Comparison of ENCODE assay signal across 3 cellular contexts in genomic region chr2:150733219-150733618, GRCh38.
TF ChIP-seq lines count a peak whose summit lies in the region.

No MANE protein-coding gene starts in this region.

TF ChIP-seq in liver, 16 proteins besides CTCF, POLR2A, EP300 and RAD21 (continued from another document):
- TF ChIP-seq REST (IDR thresholded peaks at IDR 0.05) (no peak), YY1 (IDR thresholded peaks at IDR 0.05) (peak; percentile 32), TAF1 (conservative IDR thresholded peaks at IDR 0.05) (no peak), MAX (IDR thresholded peaks at IDR 0.05) (peak; percentile 48), HNF4A (conservative IDR thresholded peaks at IDR 0.05) (peak; percentile 69 to 79), NR2F2 (IDR thresholded peaks at IDR 0.05) (no peak), HNF4G (IDR thresholded peaks at IDR 0.05) (no peak), FOXA1 (IDR thresholded peaks at IDR 0.05) (no peak)

TF ChIP-seq in HepG2, 621 proteins besides CTCF, POLR2A, EP300 and RAD21 (continued from another document):
- no peak for TF ChIP-seq HBP1 (CRISPR knock-in tag; IDR thresholded peaks at IDR 0.05; ENCODE audit: low read depth)
- TF ChIP-seq MTA3 (CRISPR knock-in tag; IDR thresholded peaks at IDR 0.05) = no peak
- no peak for TF ChIP-seq NR0B2 (CRISPR knock-in tag; IDR thresholded peaks at IDR 0.05)
- no peak for TF ChIP-seq FOXA1 (IDR thresholded peaks at IDR 0.05)
- TF ChIP-seq FOXA1 (CRISPR knock-in tag; IDR thresholded peaks at IDR 0.05) = no peak

TF ChIP-seq in WTC11, 78 proteins besides CTCF, POLR2A, EP300 and RAD21 (continued from another document):
- TF ChIP-seq ZNF425 (CRISPR knock-in tag; conservative IDR thresholded peaks at IDR 0.05) (no peak), CREB1 (CRISPR knock-in tag; IDR thresholded peaks at IDR 0.05) (no peak), TEAD4 (CRISPR knock-in tag; IDR thresholded peaks at IDR 0.05) (no peak), PRRX2 (CRISPR knock-in tag; IDR thresholded peaks at IDR 0.05) (no peak), ZNF671 (CRISPR knock-in tag; IDR thresholded peaks at IDR 0.05) (no peak), JAZF1 (CRISPR knock-in tag; IDR thresholded peaks at IDR 0.05) (no peak), ZBTB21 (CRISPR knock-in tag; IDR thresholded peaks at IDR 0.05; ENCODE audit: borderline replicate concordance) (no peak), ZNF263 (CRISPR knock-in tag; IDR thresholded peaks at IDR 0.05; ENCODE audit: low read depth) (no peak)
